Comparison of ENCODE assay signal across 8 cellular contexts in genomic region chr22:43388420-43388851, GRCh38. TPM values are rescaled to one million over a fixed set of nuclear protein-coding genes. Genes with fewer than 3 reads are reported as not detected.
A peak's percentile ranks its signal among the peaks of the same experiment; 100 is the strongest.
DNase-seq lines count a peak whose midpoint lies in the region; ATAC-seq and TF ChIP-seq lines count a peak whose summit lies in the region.

No MANE protein-coding gene starts in this region.

- DNase-seq in AG09319 (ENCODE audit: extremely low read depth, low read depth) (peak; percentile 18), H7 (peak; percentile 97), NCI-H526 treated with DMSO at 0.1 percent for 48 hours (lab: John Stamatoyannopoulos, UW) (peak; percentile 9), dermis microvascular lymphatic vessel endothelial cell (ENCODE audit: low read depth in 2 of 2) (peak; percentile 5 to 59), medulla oblongata (ENCODE audit: extremely low spot score) (peak; percentile 68)
- DNase-seq in activated CD4-positive, alpha-beta T cell treated with anti-CD3 and anti-CD28 coated beads, Interleukin-2, amount 50 U/mL, for 4 hours: peak; percentile 55 to 60
- peak; percentile 73 for DNase-seq in stimulated activated CD8-positive, alpha-beta memory T cell treated with anti-CD3 and anti-CD28 coated beads, Interleukin-15, amount 100 ng/mL, for 24 hours (ENCODE audit: low read depth)

- no peak overlapping the region for H3K4me3 ChIP-seq in H7 (ENCODE audit: insufficient read depth, low read depth, low read length)

- ATAC-seq in GM21737 (IDR thresholded peaks at IDR 0.05; ENCODE audit: unreplicated experiment): no peak

- H3K27me3 ChIP-seq in H7 (ENCODE audit: control insufficient read depth, insufficient read depth, low read length): no peaks in the 10 kb centered on the region; the same call in 1 of the 2 replicates

- H3K36me3 ChIP-seq in H7 (replicated peaks; ENCODE audit: control insufficient read depth, insufficient read depth, low read length): no peaks in the 10 kb centered on the region

- peak; percentile 94 for TF ChIP-seq CTCF in AG09319 (IDR thresholded peaks at IDR 0.05; ENCODE audit: low read depth, low read length)

RNA-seq across cellular contexts. Expression of gene MPPED1, which starts 23.4 kb away (rescaled TPM):
- 0.15 and 1.2 TPM in 2 replicates for total RNA-seq in H7 (2014; rRNA removed; shearing (Covaris generic))
- not detected in 2 replicates for total RNA-seq in dermis microvascular lymphatic vessel endothelial cell

RNA-seq across cellular contexts. Expression of gene SCUBE1, which starts 45.3 kb away (rescaled TPM):
- 0.45 and 0.89 TPM in 2 replicates for total RNA-seq in H7 (2014; rRNA removed; shearing (Covaris generic))
- total RNA-seq in dermis microvascular lymphatic vessel endothelial cell: 0.51 and 0.89 TPM in 2 replicates

Comparison
In these comparisons a context has a peak if more than half of its experiments do, and no peak if none do; other contexts are left out.
1. DNase-seq: peak in every context shown above with its lines; median percentile 97 in H7; 73 in stimulated activated CD8-positive, alpha-beta memory T cell treated with anti-CD3 and anti-CD28 coated beads, Interleukin-15, amount 100 ng/mL, for 24 hours; 68 in medulla oblongata; 58 in activated CD4-positive, alpha-beta T cell treated with anti-CD3 and anti-CD28 coated beads, Interleukin-2, amount 50 U/mL, for 4 hours; 32 in dermis microvascular lymphatic vessel endothelial cell; 18 in AG09319; 9 in NCI-H526 treated with DMSO at 0.1 percent for 48 hours.